Comparison of ENCODE assay signal across 12 cellular contexts in the genomic region with DNA sequence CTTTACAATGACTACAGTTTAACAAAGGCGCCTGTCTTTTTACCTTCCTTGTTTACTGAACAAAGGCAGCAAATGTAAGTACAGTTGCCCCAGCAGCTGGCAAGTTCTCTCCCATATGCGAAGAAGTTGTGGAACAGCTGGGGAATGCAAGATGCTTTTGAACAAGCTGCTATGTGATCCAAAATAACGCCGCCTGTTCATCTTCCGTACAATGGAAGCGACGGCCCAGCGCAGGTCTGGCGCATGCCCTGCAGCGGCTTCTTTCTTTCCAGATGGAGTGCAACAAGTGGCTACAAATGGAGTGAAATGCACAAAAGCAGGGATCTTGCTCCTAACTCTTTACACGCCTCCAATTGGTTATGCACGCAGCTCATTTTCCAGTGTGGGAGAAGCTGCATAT.
DNase-seq lines count a peak whose midpoint lies in the region; ATAC-seq and TF ChIP-seq lines count a peak whose summit lies in the region.
"Had no signal": no experiment of that assay in that cellular context is flagged by ENCODE, and none has a peak within 500 bp of the region (broad histone marks: within the 10 kb centered on the region; RNA-seq: fewer than 3 reads in every experiment).

No MANE protein-coding gene starts in this region.

- peak; percentile 1 for ATAC-seq in mucosa of descending colon
- ATAC-seq in GM21529 (IDR thresholded peaks at IDR 0.05; ENCODE audit: unreplicated experiment): no peak
- ATAC-seq in GM19395 (IDR thresholded peaks at IDR 0.05; ENCODE audit: unreplicated experiment): no peak

- no peak for TF ChIP-seq POLR2A in suprapubic skin (IDR thresholded peaks at IDR 0.05)

- no peaks in the 10 kb centered on the region for H3K36me3 ChIP-seq in mucosa of descending colon (ENCODE audit: low read depth)
- no peaks in the 10 kb centered on the region for H3K36me3 ChIP-seq in suprapubic skin
- H3K36me3 ChIP-seq: adrenal gland had no signal

- no peaks in the 10 kb centered on the region for H3K27me3 ChIP-seq in suprapubic skin
- H3K27me3 ChIP-seq: adrenal gland had no signal

- H3K4me1 ChIP-seq in mucosa of descending colon (ENCODE audit: low read depth) (peaks cover 21% of the 10 kb centered on the region), suprapubic skin (peaks cover 47% of the 10 kb centered on the region)

- WGBS in suprapubic skin: 67% methylated on average over 12 of the region's 12 CpGs

- H3K27ac ChIP-seq in suprapubic skin: peak overlapping the region; percentile 39
- H3K27ac ChIP-seq: adrenal gland had no signal

- in situ Hi-C loops in astrocyte of the cerebellum (cut with HindIII; ENCODE audit: low sequenced_read_pairs): no loop called here

- DNase-seq in NCI-H1694 (lab: John Stamatoyannopoulos, UW): peak; percentile 80
- DNase-seq in astrocyte of the cerebellum (ENCODE audit: low read depth): no peak
- DNase-seq in mucosa of descending colon: peak in 2 of 3 donors; percentile 33 to 50
- no peak for DNase-seq in suprapubic skin (ENCODE audit: low spot score in 2 of 2)
- no peak for DNase-seq in NCI-H146 (lab: John Stamatoyannopoulos, UW)
- DNase-seq: activated CD4-positive, alpha-beta T cell treated with anti-CD3 and anti-CD28 coated beads, Interleukin-2, amount 50 U/mL, for 4 hours; adrenal gland; SHP77; stimulated activated CD4-positive, alpha-beta T cell treated with anti-CD3 and anti-CD28 coated beads, Interleukin-1b, Interleukin-23, amount 100 ng/mL, for 48 hours; T1000 had no signal

- intact Hi-C loops in mucosa of descending colon (cut with DNase I, micrococcal nuclease): loop anchor here (10.0 kb wide), 2 partner anchors 87 to 97 kb away; a partner anchor contains a TSS

- no peak for TF ChIP-seq EP300 in suprapubic skin (IDR thresholded peaks at IDR 0.05)

- peak overlapping the region; percentile 23 for H3K4me3 ChIP-seq in astrocyte of the cerebellum (ENCODE audit: low read depth, low read length)
- no peak overlapping the region for H3K4me3 ChIP-seq in mucosa of descending colon
- peak overlapping the region; percentile 13 for H3K4me3 ChIP-seq in suprapubic skin
- H3K4me3 ChIP-seq: adrenal gland had no signal

- no peaks in the 10 kb centered on the region for H3K9me3 ChIP-seq in mucosa of descending colon
- H3K9me3 ChIP-seq in suprapubic skin: no peaks in the 10 kb centered on the region
- H3K9me3 ChIP-seq: adrenal gland had no signal

- no peak for TF ChIP-seq CTCF in astrocyte of the cerebellum (IDR thresholded peaks at IDR 0.05; ENCODE audit: low read depth, low read length, missing control alignments)
- TF ChIP-seq CTCF in mucosa of descending colon (IDR thresholded peaks at IDR 0.05): no peak
- TF ChIP-seq CTCF in suprapubic skin (IDR thresholded peaks at IDR 0.05): no peak

Comparison
In these comparisons a context has a peak if more than half of its experiments do, and no peak if none do; other contexts are left out.
1. DNase-seq: peak in NCI-H1694 (single experiment) and mucosa of descending colon (2 of 3); none in astrocyte of the cerebellum (single experiment), suprapubic skin (0 of 2) and NCI-H146 (single experiment).